17 cellular contexts compared by ENCODE assay signal in the genomic region with DNA sequence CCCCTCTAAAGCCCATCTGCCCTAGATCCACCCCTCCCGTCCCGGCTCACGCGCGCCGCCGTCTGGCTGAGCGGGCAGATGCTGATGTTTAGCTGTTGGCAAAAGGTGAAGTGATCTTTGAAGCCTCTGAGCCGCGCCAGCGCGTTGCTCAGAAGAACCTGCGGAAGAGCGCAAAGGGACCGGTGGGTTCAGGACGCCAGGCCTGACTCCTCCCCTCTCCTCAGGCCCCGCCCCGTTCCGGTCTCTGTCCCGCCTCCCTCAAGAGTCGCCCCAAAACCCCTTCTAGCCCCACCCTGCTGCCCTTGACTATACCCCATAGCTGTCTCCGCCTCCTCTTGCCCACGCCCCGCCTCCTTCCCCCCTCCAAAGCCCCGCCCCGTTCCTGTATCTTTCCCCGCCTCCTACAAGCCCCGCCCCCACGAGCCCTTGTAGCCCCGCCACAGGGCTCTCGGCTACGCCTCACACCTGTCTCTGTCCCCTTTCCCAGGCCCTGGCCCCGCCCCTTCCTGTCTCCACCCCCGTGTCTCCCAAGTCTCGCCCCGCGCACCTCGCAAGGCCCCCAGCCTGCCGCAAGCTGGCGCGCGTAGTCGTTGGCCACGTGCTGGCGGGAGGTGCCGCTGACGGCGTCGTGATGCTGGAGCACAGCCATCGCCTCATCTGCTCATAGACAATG. TPM values are rescaled to one million over a fixed set of nuclear protein-coding genes. Genes with fewer than 3 reads are reported as not detected.
DNase-seq lines count a peak whose midpoint lies in the region; ATAC-seq, FAIRE-seq and TF ChIP-seq lines count a peak whose summit lies in the region.
"Had no signal": no experiment of that assay in that cellular context is flagged by ENCODE, and none has a peak within 500 bp of the region (broad histone marks: within the 10 kb centered on the region; RNA-seq: fewer than 3 reads in every experiment).

No MANE protein-coding gene starts in this region.

- TF ChIP-seq CTCF in HCT116 (IDR thresholded peaks at IDR 0.05 in 2 of 3, conservative IDR thresholded peaks at IDR 0.05 in 1 of 3; ENCODE audit: borderline replicate concordance in 1 of 3, insufficient read depth in 1 of 3, low read depth in 2 of 3, low read length in 2 of 3) (no peak), K562 (IDR thresholded peaks at IDR 0.05 in 2 of 3, conservative IDR thresholded peaks at IDR 0.05 in 1 of 3; ENCODE audit: insufficient read depth in 2 of 3, low read depth in 1 of 3, low read length in 3 of 3) (0 out of 6 replicates have a peak, but pooled peaks of 1 of the 3 experiments have one; percentile 5), osteoblast (IDR thresholded peaks at IDR 0.05; ENCODE audit: extremely low read depth, low read depth, low read length) (no peak)

- no peaks in the 10 kb centered on the region for H3K4me1 Mint-ChIP-seq in activated CD4-positive, alpha-beta T cell treated with anti-CD3 and anti-CD28 coated beads for 36 hours
- H3K4me1 Mint-ChIP-seq in activated CD4-positive, alpha-beta T cell treated with anti-CD3 and anti-CD28 coated beads, Interleukin-2, amount 10 ng/mL, durations not matched to agents 7 days and 5 days, result peaks cover 5% of the 10 kb centered on the region
- H3K4me1 Mint-ChIP-seq: nephron had no signal

- H3K27me3 ChIP-seq in HCT116 (ENCODE audit: insufficient read depth, low read length), result no peaks in the 10 kb centered on the region
- H3K27me3 ChIP-seq in K562 (ENCODE audit: control insufficient read depth in 2 of 2, insufficient read depth in 2 of 2, low read length in 2 of 2), result no peaks in the 10 kb centered on the region
- no peaks in the 10 kb centered on the region for H3K27me3 ChIP-seq in osteoblast (ENCODE audit: insufficient read depth, low read length)
- H3K27me3 ChIP-seq: suprapubic skin had no signal

- H3K36me3 ChIP-seq in HCT116 (ENCODE audit: control insufficient read depth in 1 of 2, insufficient read depth in 2 of 2, low read length in 2 of 2) (peaks cover 0 to 10% of the 10 kb centered on the region in 2 experiments; a peak in 2 of 4 replicates), K562 (ENCODE audit: control insufficient read depth, insufficient read depth, low read length) (peaks cover 29% of the 10 kb centered on the region; the same call in 2 of the 3 replicates), osteoblast (ENCODE audit: insufficient read depth, low read length) (peaks cover 23% of the 10 kb centered on the region)

- no peak overlapping the region for H3K9ac ChIP-seq in HCT116 (ENCODE audit: low read length)
- H3K9ac ChIP-seq in K562 (ENCODE audit: insufficient read depth in 1 of 2, low read depth in 2 of 2, low read length in 2 of 2), result no peak overlapping the region

- RAD21 ChIA-PET in HCT116 (lab: Charles Lee; ENCODE audit: low non-redundant PET in 1 of 2, low total read pairs in 2 of 2, uncharacterized antibody in 2 of 2, unreplicated experiment in 2 of 2), result interaction anchor here in 1 of 2 experiments (0.7 kb wide), 1 partner anchor 15 kb away, joined by 7 read pairs; no protein-coding TSS in a partner anchor

- no peaks in the 10 kb centered on the region for H3K27me3 Mint-ChIP-seq in activated CD4-positive, alpha-beta T cell treated with anti-CD3 and anti-CD28 coated beads for 36 hours
- H3K27me3 Mint-ChIP-seq in activated CD4-positive, alpha-beta T cell treated with anti-CD3 and anti-CD28 coated beads, Interleukin-2, amount 10 ng/mL, durations not matched to agents 7 days and 5 days, result no peaks in the 10 kb centered on the region

- H3K9me3 ChIP-seq in HCT116 (ENCODE audit: control insufficient read depth in 1 of 2, insufficient read depth in 1 of 2, low read depth in 1 of 2, low read length in 2 of 2), result no peaks in the 10 kb centered on the region
- H3K9me3 ChIP-seq in K562 (replicated peaks; ENCODE audit: control insufficient read depth, insufficient read depth, low read depth, low read length), result 0 out of 2 replicates have a peak, but pooled peaks cover 1% of the 10 kb centered on the region
- H3K9me3 ChIP-seq in osteoblast (ENCODE audit: low read depth, low read length), result no peaks in the 10 kb centered on the region
- H3K9me3 ChIP-seq: A549, suprapubic skin had no signal

- no peak overlapping the region for H3K4me2 ChIP-seq in HCT116 (ENCODE audit: low read length)
- no peak overlapping the region for H3K4me2 ChIP-seq in K562 (ENCODE audit: insufficient read depth, low read length)
- no peak overlapping the region for H3K4me2 ChIP-seq in osteoblast (ENCODE audit: insufficient read depth, low read length)
- H3K4me2 ChIP-seq: A549 had no signal

- peaks cover 55% of the 10 kb centered on the region for H3K36me3 Mint-ChIP-seq in activated CD4-positive, alpha-beta T cell treated with anti-CD3 and anti-CD28 coated beads for 36 hours (ENCODE audit: low read depth)
- peaks cover 57% of the 10 kb centered on the region for H3K36me3 Mint-ChIP-seq in activated CD4-positive, alpha-beta T cell treated with anti-CD3 and anti-CD28 coated beads, Interleukin-2, amount 10 ng/mL, durations not matched to agents 7 days and 5 days (ENCODE audit: low read depth)

- no peak for FAIRE-seq in K562 (lab: Jason Lieb, UNC)
- FAIRE-seq: A549 had no signal

- in situ Hi-C loops in K562 (cut with MboI), result no loop called here
- in situ Hi-C loops in ACHN (cut with HindIII; ENCODE audit: low pct_ligation_motif_present, low pct_unique_long_range_greater_than_20kb, low sequenced_read_pairs), result no loop called here

- no peaks in the 10 kb centered on the region for H3K9me1 ChIP-seq in K562 (ENCODE audit: control insufficient read depth, insufficient read depth, low read length)

- peak; percentile 85 for ATAC-seq in activated CD4-positive, alpha-beta T cell treated with anti-CD3 and anti-CD28 coated beads for 36 hours
- ATAC-seq in HCT116 (peak; percentile 80), K562 (peak; percentile 89)
- ATAC-seq: A549, left colon, sciatic nerve had no signal

- H3K4me3 Mint-ChIP-seq in activated CD4-positive, alpha-beta T cell treated with anti-CD3 and anti-CD28 coated beads for 36 hours, result no peak overlapping the region
- no peak overlapping the region for H3K4me3 Mint-ChIP-seq in activated CD4-positive, alpha-beta T cell treated with anti-CD3 and anti-CD28 coated beads, Interleukin-2, amount 10 ng/mL, durations not matched to agents 7 days and 5 days
- H3K4me3 Mint-ChIP-seq: HFFc6, nephron had no signal

- no peak for TF ChIP-seq EP300 in K562 (IDR thresholded peaks at IDR 0.05; ENCODE audit: low read length)

- TF ChIP-seq POLR2A in HCT116 (IDR thresholded peaks at IDR 0.05; ENCODE audit: borderline replicate concordance, extremely low read depth, insufficient read depth, insufficient read length) (no peak), K562 (conservative IDR thresholded peaks at IDR 0.05) (no peak)

- H2AFZ ChIP-seq in HCT116 (ENCODE audit: low read depth, low read length, poor library complexity, severe bottlenecking), result no peak overlapping the region
- no peak overlapping the region for H2AFZ ChIP-seq in K562 (ENCODE audit: low read depth, low read length)
- H2AFZ ChIP-seq in osteoblast (ENCODE audit: low read length), result no peak overlapping the region

- BruUV-seq in HCT116 (replicated peaks; lab: Mats Ljungman, UMichigan), result no TSS peak
- no TSS peak for BruUV-seq in K562 (replicated peaks; lab: Mats Ljungman, UMichigan)

- POLR2A ChIA-PET in activated CD4-positive, alpha-beta T cell treated with anti-CD3 and anti-CD28 coated beads for 36 hours (lab: Charles Lee), result no interaction called here
- POLR2A ChIA-PET in activated CD4-positive, alpha-beta T cell treated with anti-CD3 and anti-CD28 coated beads, Interleukin-2, amount 10 ng/mL, durations not matched to agents 7 days and 5 days (lab: Charles Lee), result no interaction called here
- POLR2A ChIA-PET in HCT116 (lab: Charles Lee) (no interaction called here), K562 (lab: Yijun Ruan, JAX) (interaction anchor here (0.9 kb wide), 1 partner anchor 9 kb away, joined by 3 read pairs; a partner anchor contains a TSS)

- intact Hi-C loops in activated CD4-positive, alpha-beta T cell treated with anti-CD3 and anti-CD28 coated beads for 36 hours (cut with DNase I, micrococcal nuclease), result no loop called here
- intact Hi-C loops in HCT116 (cut with micrococcal nuclease) (no loop called here), K562 (cut with micrococcal nuclease) (no loop called here)

- 93% methylated on average over 23 of the region's 50 CpGs for WGBS in K562 (ENCODE audit: insufficient coverage, low coverage, missing lambda C conversion rate)

- H3K27ac ChIP-seq in HCT116 (ENCODE audit: low read depth, low read length), result no peak overlapping the region
- no peak overlapping the region for H3K27ac ChIP-seq in K562 (ENCODE audit: extremely low read depth, low read depth, low read length)
- no peak overlapping the region for H3K27ac ChIP-seq in osteoblast (ENCODE audit: low read depth, low read length)
- H3K27ac ChIP-seq: A549, suprapubic skin had no signal

- no peaks in the 10 kb centered on the region for H3K9me2 ChIP-seq in HCT116 (ENCODE audit: insufficient read depth)

- H3K4me1 ChIP-seq in HCT116 (ENCODE audit: control insufficient read depth in 1 of 2, insufficient read depth in 2 of 2, low read length in 2 of 2) (no peaks in the 10 kb centered on the region), K562 (replicated peaks in 1 of 2; ENCODE audit: control insufficient read depth in 2 of 2, insufficient read depth in 2 of 2, low read length in 2 of 2) (peaks cover 2 to 8% of the 10 kb centered on the region in 2 experiments; a peak in 4 of 5 replicates), osteoblast (ENCODE audit: insufficient read depth, low read length) (no peaks in the 10 kb centered on the region)
- H3K4me1 ChIP-seq: A549, suprapubic skin had no signal

- H3K79me2 ChIP-seq in HCT116 (ENCODE audit: insufficient read depth, low read length) (no peaks in the 10 kb centered on the region), K562 (ENCODE audit: control insufficient read depth, insufficient read depth, low read length) (no peaks in the 10 kb centered on the region), osteoblast (ENCODE audit: insufficient read depth, low read length) (no peaks in the 10 kb centered on the region)

- H4K20me1 ChIP-seq in HCT116 (ENCODE audit: insufficient read depth) (no peaks in the 10 kb centered on the region), K562 (replicated peaks; ENCODE audit: control insufficient read depth, insufficient read depth, low read length) (no peaks in the 10 kb centered on the region), osteoblast (ENCODE audit: insufficient read depth, low read length) (no peaks in the 10 kb centered on the region)

- TF ChIP-seq RAD21 in HCT116 (IDR thresholded peaks at IDR 0.05; ENCODE audit: low read depth) (no peak), K562 (CRISPR knock-in tag; conservative IDR thresholded peaks at IDR 0.05 in 1 of 2, IDR thresholded peaks at IDR 0.05 in 1 of 2) (no peak)

- DNase-seq in activated CD4-positive, alpha-beta T cell treated with anti-CD3 and anti-CD28 coated beads for 36 hours, result peak; percentile 73
- DNase-seq in activated CD4-positive, alpha-beta T cell treated with anti-CD3 and anti-CD28 coated beads, Interleukin-2, amount 10 ng/mL, durations not matched to agents 7 days and 5 days, result no peak
- DNase-seq in HCT116 (ENCODE audit: low read depth, low spot score) (no peak), K562 (ENCODE audit: extremely low read depth in 1 of 4, low spot score in 3 of 4) (peak; percentile 23 to 85 (median 76)), osteoblast (ENCODE audit: insufficient read length, low spot score, missing footprints) (peak; percentile 78), islet precursor cell (no peak), NCI-H2081 (lab: John Stamatoyannopoulos, UW) (no peak), ACHN (no peak)
- DNase-seq: COR-L47, HFFc6, left colon, MM.1S, NCI-H2171 treated with DMSO at 0.1 percent for 48 hours had no signal

- H3K9me3 Mint-ChIP-seq in activated CD4-positive, alpha-beta T cell treated with anti-CD3 and anti-CD28 coated beads for 36 hours (ENCODE audit: low read depth), result no peaks in the 10 kb centered on the region
- H3K9me3 Mint-ChIP-seq in activated CD4-positive, alpha-beta T cell treated with anti-CD3 and anti-CD28 coated beads, Interleukin-2, amount 10 ng/mL, durations not matched to agents 7 days and 5 days, result no peaks in the 10 kb centered on the region
- H3K9me3 Mint-ChIP-seq: HFFc6, nephron had no signal

- no peak overlapping the region for H3K27ac Mint-ChIP-seq in activated CD4-positive, alpha-beta T cell treated with anti-CD3 and anti-CD28 coated beads for 36 hours
- H3K27ac Mint-ChIP-seq in activated CD4-positive, alpha-beta T cell treated with anti-CD3 and anti-CD28 coated beads, Interleukin-2, amount 10 ng/mL, durations not matched to agents 7 days and 5 days, result no peak overlapping the region
- H3K27ac Mint-ChIP-seq: HFFc6, nephron had no signal

- CTCF ChIA-PET in activated CD4-positive, alpha-beta T cell treated with anti-CD3 and anti-CD28 coated beads for 36 hours (lab: Charles Lee), result interaction anchor here (0.7 kb wide), 1 partner anchor 109 kb away, joined by 3 read pairs; no protein-coding TSS in a partner anchor
- CTCF ChIA-PET in activated CD4-positive, alpha-beta T cell treated with anti-CD3 and anti-CD28 coated beads, Interleukin-2, amount 10 ng/mL, durations not matched to agents 7 days and 5 days (lab: Charles Lee), result no interaction called here
- CTCF ChIA-PET in HCT116 (lab: Charles Lee), result no interaction called here
- CTCF ChIA-PET in K562 (lab: Yijun Ruan, JAX; ENCODE audit: low intra/inter-chr PET ratio), result no interaction called here

- H3K4me3 ChIP-seq in HCT116 (replicated peaks in 1 of 2; ENCODE audit: low read depth in 1 of 2, low read length in 2 of 2) (no peak overlapping the region), K562 (no peak overlapping the region), osteoblast (ENCODE audit: insufficient read depth, low read length) (no peak overlapping the region)
- H3K4me3 ChIP-seq: A549, suprapubic skin had no signal

RNA-seq across cellular contexts. Expression of a gene that starts 9.5 kb away (rescaled TPM):
- total RNA-seq in activated CD4-positive, alpha-beta T cell treated with anti-CD3 and anti-CD28 coated beads for 36 hours, result 100 to 1,000 TPM; 118 to 154 TPM
- total RNA-seq in activated CD4-positive, alpha-beta T cell treated with anti-CD3 and anti-CD28 coated beads, Interleukin-2, amount 10 ng/mL, durations not matched to agents 7 days and 5 days, result 100 to 1,000 TPM; 130 to 143 TPM
- total RNA-seq in HCT116 (2021; ENCODE audit: unreplicated experiment) (48.3 TPM), K562 (2014; rRNA removed) (19.3 and 21.6 TPM in 2 replicates), K562 (2014; rRNA removed; fragmentation: Illumina TruSeq; extraction: Trizol) (5.3 and 6.6 TPM in 2 replicates), K562 (2015; rRNA removed; fragmentation: Illumina TruSeq; extraction: Trizol) (10.1 and 11.6 TPM in 2 replicates), K562 (2021) (33.8 and 34.0 TPM in 2 replicates), osteoblast (35.8 and 43.0 TPM in 2 replicates)
- polyA plus RNA-seq in HCT116 (2012), result 25.3 and 29.8 TPM in 2 replicates
- 35.1 and 100 TPM in 2 replicates for total RNA-seq in K562 (2011; cell fraction: chromatin; rRNA removed; ENCODE audit: low replicate concordance)
- 56.7 and 73.5 TPM in 2 replicates for total RNA-seq in K562 (2011; cell fraction: nucleolus; rRNA removed)
- 48.1 and 50.2 TPM in 2 replicates for total RNA-seq in K562 (2011; cell fraction: nucleoplasm; rRNA removed)
- polyA plus RNA-seq in K562 (2011; rRNA removed) (8.1 and 12.5 TPM in 2 replicates), K562 (2014; fragmentation: Illumina TruSeq; extraction: Trizol) (11.4 and 18.0 TPM in 2 replicates), K562 (2014; fragmentation: Nextera tagmentation; extraction: Ambion mirVana) (under 1 TPM; 0.59 to 0.63 TPM), K562 (2014; rRNA removed) (14.2 and 14.7 TPM in 2 replicates)
- 14.8 and 16.0 TPM in 2 replicates for polyA plus RNA-seq in K562 (2011; cell fraction: cytosol; rRNA removed)
- polyA plus RNA-seq in K562 (2011; cell fraction: nucleus; rRNA removed), result 28.1 and 46.7 TPM in 2 replicates
- polyA plus RNA-seq in K562 (2012), result 27.2 and 62.0 TPM in 2 replicates
- polyA minus RNA-seq in K562 (2011; rRNA and poly(A)+ RNA removed), result 5.9 and 7.1 TPM in 2 replicates
- 16.4 and 27.7 TPM in 2 replicates for polyA minus RNA-seq in K562 (2011; cell fraction: cytosol; rRNA and poly(A)+ RNA removed)
- 15.1 and 18.4 TPM in 2 replicates for polyA minus RNA-seq in K562 (2011; cell fraction: nucleus; rRNA and poly(A)+ RNA removed)

RNA-seq across cellular contexts. Expression of a gene that starts 9.6 kb away (rescaled TPM):
- 10 to 100 TPM; 13.5 to 19.5 TPM for total RNA-seq in activated CD4-positive, alpha-beta T cell treated with anti-CD3 and anti-CD28 coated beads for 36 hours
- total RNA-seq in activated CD4-positive, alpha-beta T cell treated with anti-CD3 and anti-CD28 coated beads, Interleukin-2, amount 10 ng/mL, durations not matched to agents 7 days and 5 days, result 10 to 100 TPM; 14.4 to 19.6 TPM
- 20.1 TPM for total RNA-seq in HCT116 (2021; ENCODE audit: unreplicated experiment)
- 17.9 and 22.8 TPM in 2 replicates for polyA plus RNA-seq in HCT116 (2012)
- total RNA-seq in K562 (2011; cell fraction: chromatin; rRNA removed; ENCODE audit: low replicate concordance), result 11.3 and 29.1 TPM in 2 replicates
- total RNA-seq in K562 (2011; cell fraction: nucleolus; rRNA removed), result 26.8 and 27.0 TPM in 2 replicates
- total RNA-seq in K562 (2011; cell fraction: nucleoplasm; rRNA removed), result 13.4 and 19.2 TPM in 2 replicates
- 19.7 and 21.3 TPM in 2 replicates for total RNA-seq in K562 (2014; rRNA removed)
- 3.1 and 4.0 TPM in 2 replicates for total RNA-seq in K562 (2014; rRNA removed; fragmentation: Illumina TruSeq; extraction: Trizol)
- total RNA-seq in K562 (2015; rRNA removed; fragmentation: Illumina TruSeq; extraction: Trizol), result 9.3 and 9.5 TPM in 2 replicates
- 16.7 and 17.7 TPM in 2 replicates for total RNA-seq in K562 (2021)
- polyA plus RNA-seq in K562 (2011; rRNA removed), result 4.2 and 4.7 TPM in 2 replicates
- polyA plus RNA-seq in K562 (2011; cell fraction: cytosol; rRNA removed), result 7.6 and 13.2 TPM in 2 replicates
- 9.2 and 15.7 TPM in 2 replicates for polyA plus RNA-seq in K562 (2011; cell fraction: nucleus; rRNA removed)
- 11.6 and 12.0 TPM in 2 replicates for polyA plus RNA-seq in K562 (2012)
- 3.9 and 9.8 TPM in 2 replicates for polyA plus RNA-seq in K562 (2014; fragmentation: Illumina TruSeq; extraction: Trizol)
- polyA plus RNA-seq in K562 (2014; fragmentation: Nextera tagmentation; extraction: Ambion mirVana), result 1 to 10 TPM in 1 of 2 experiments, under 1 TPM in 1; 0.52 to 2.9 TPM
- polyA plus RNA-seq in K562 (2014; rRNA removed), result 13.9 and 17.5 TPM in 2 replicates
- polyA minus RNA-seq in K562 (2011; rRNA and poly(A)+ RNA removed), result 3.3 and 3.6 TPM in 2 replicates
- polyA minus RNA-seq in K562 (2011; cell fraction: cytosol; rRNA and poly(A)+ RNA removed), result 3.4 and 9.1 TPM in 2 replicates
- 9.2 and 11.2 TPM in 2 replicates for polyA minus RNA-seq in K562 (2011; cell fraction: nucleus; rRNA and poly(A)+ RNA removed)
- 5.0 and 8.0 TPM in 2 replicates for total RNA-seq in osteoblast

RNA-seq across cellular contexts. Expression of a gene that starts 24.6 kb away (rescaled TPM):
- total RNA-seq in activated CD4-positive, alpha-beta T cell treated with anti-CD3 and anti-CD28 coated beads for 36 hours, result 100 to 1,000 TPM; 101 to 112 TPM
- total RNA-seq in activated CD4-positive, alpha-beta T cell treated with anti-CD3 and anti-CD28 coated beads, Interleukin-2, amount 10 ng/mL, durations not matched to agents 7 days and 5 days, result 100 to 1,000 TPM in 1 of 2 experiments, 10 to 100 TPM in 1; 89.9 to 102 TPM
- total RNA-seq in HCT116 (2021; ENCODE audit: unreplicated experiment), result 134 TPM
- polyA plus RNA-seq in HCT116 (2012), result 136 and 148 TPM in 2 replicates
- 194 and 333 TPM in 2 replicates for total RNA-seq in K562 (2011; cell fraction: chromatin; rRNA removed; ENCODE audit: low replicate concordance)
- total RNA-seq in K562 (2011; cell fraction: nucleolus; rRNA removed), result 225 and 240 TPM in 2 replicates
- total RNA-seq in K562 (2011; cell fraction: nucleoplasm; rRNA removed), result 169 and 186 TPM in 2 replicates
- total RNA-seq in K562 (2014; rRNA removed), result 90.2 and 99.2 TPM in 2 replicates
- 55.7 and 56.5 TPM in 2 replicates for total RNA-seq in K562 (2014; rRNA removed; fragmentation: Illumina TruSeq; extraction: Trizol)
- 61.0 and 62.6 TPM in 2 replicates for total RNA-seq in K562 (2015; rRNA removed; fragmentation: Illumina TruSeq; extraction: Trizol)
- total RNA-seq in K562 (2021), result 94.8 and 98.8 TPM in 2 replicates
- 81.0 and 120 TPM in 2 replicates for polyA plus RNA-seq in K562 (2011; rRNA removed)
- 115 and 125 TPM in 2 replicates for polyA plus RNA-seq in K562 (2011; cell fraction: cytosol; rRNA removed)
- 302 and 412 TPM in 2 replicates for polyA plus RNA-seq in K562 (2011; cell fraction: nucleus; rRNA removed)
- 88.5 and 115 TPM in 2 replicates for polyA plus RNA-seq in K562 (2012)
- polyA plus RNA-seq in K562 (2014; fragmentation: Illumina TruSeq; extraction: Trizol), result 79.9 and 80.2 TPM in 2 replicates
- 10 to 100 TPM; 47.1 to 54.1 TPM for polyA plus RNA-seq in K562 (2014; fragmentation: Nextera tagmentation; extraction: Ambion mirVana)
- polyA plus RNA-seq in K562 (2014; rRNA removed), result 102 and 110 TPM in 2 replicates
- 69.4 and 78.7 TPM in 2 replicates for polyA minus RNA-seq in K562 (2011; rRNA and poly(A)+ RNA removed)
- 37.6 and 59.2 TPM in 2 replicates for polyA minus RNA-seq in K562 (2011; cell fraction: cytosol; rRNA and poly(A)+ RNA removed)
- polyA minus RNA-seq in K562 (2011; cell fraction: nucleus; rRNA and poly(A)+ RNA removed), result 49.7 and 82.8 TPM in 2 replicates
- 50.4 and 52.5 TPM in 2 replicates for total RNA-seq in osteoblast

RNA-seq across cellular contexts. Expression of a gene that starts 30.8 kb away (rescaled TPM):
- not detected for total RNA-seq in activated CD4-positive, alpha-beta T cell treated with anti-CD3 and anti-CD28 coated beads for 36 hours
- total RNA-seq in activated CD4-positive, alpha-beta T cell treated with anti-CD3 and anti-CD28 coated beads, Interleukin-2, amount 10 ng/mL, durations not matched to agents 7 days and 5 days, result not detected
- total RNA-seq in HCT116 (2021; ENCODE audit: unreplicated experiment) (not detected), K562 (2014; rRNA removed) (not detected in 2 replicates), K562 (2014; rRNA removed; fragmentation: Illumina TruSeq; extraction: Trizol) (not detected in 2 replicates), K562 (2015; rRNA removed; fragmentation: Illumina TruSeq; extraction: Trizol) (not detected in 2 replicates), K562 (2021) (not detected in 2 replicates), osteoblast (not detected in 2 replicates)
- 0.25 TPM in 1 of 2 replicates, not detected in the other for polyA plus RNA-seq in HCT116 (2012)
- total RNA-seq in K562 (2011; cell fraction: chromatin; rRNA removed; ENCODE audit: low replicate concordance), result not detected in 2 replicates
- not detected in 2 replicates for total RNA-seq in K562 (2011; cell fraction: nucleolus; rRNA removed)
- total RNA-seq in K562 (2011; cell fraction: nucleoplasm; rRNA removed), result not detected in 2 replicates
- polyA plus RNA-seq in K562 (2011; rRNA removed) (not detected in 2 replicates), K562 (2014; fragmentation: Illumina TruSeq; extraction: Trizol) (not detected in 2 replicates), K562 (2014; fragmentation: Nextera tagmentation; extraction: Ambion mirVana) (not detected), K562 (2014; rRNA removed) (not detected in 2 replicates)
- polyA plus RNA-seq in K562 (2011; cell fraction: cytosol; rRNA removed), result not detected in 2 replicates
- not detected in 2 replicates for polyA plus RNA-seq in K562 (2011; cell fraction: nucleus; rRNA removed)
- polyA plus RNA-seq in K562 (2012), result 0.91 TPM in 1 of 2 replicates, not detected in the other
- polyA minus RNA-seq in K562 (2011; rRNA and poly(A)+ RNA removed), result not detected in 2 replicates
- polyA minus RNA-seq in K562 (2011; cell fraction: cytosol; rRNA and poly(A)+ RNA removed), result not detected in 2 replicates
- polyA minus RNA-seq in K562 (2011; cell fraction: nucleus; rRNA and poly(A)+ RNA removed), result not detected in 2 replicates
- total RNA-seq: HFFc6, left colon, sciatic nerve, suprapubic skin had no signal
- polyA plus RNA-seq: A549 had no signal

RNA-seq across cellular contexts. Expression of a gene that starts 39.4 kb away (rescaled TPM):
- total RNA-seq in activated CD4-positive, alpha-beta T cell treated with anti-CD3 and anti-CD28 coated beads for 36 hours, result 1 to 10 TPM; 8.3 to 8.8 TPM
- 1 to 10 TPM; 5.3 to 5.9 TPM for total RNA-seq in activated CD4-positive, alpha-beta T cell treated with anti-CD3 and anti-CD28 coated beads, Interleukin-2, amount 10 ng/mL, durations not matched to agents 7 days and 5 days
- 14.0 TPM for total RNA-seq in HCT116 (2021; ENCODE audit: unreplicated experiment)
- polyA plus RNA-seq in HCT116 (2012), result 10.7 and 12.5 TPM in 2 replicates
- 11.4 and 40.7 TPM in 2 replicates for total RNA-seq in K562 (2011; cell fraction: chromatin; rRNA removed; ENCODE audit: low replicate concordance)
- 34.7 and 36.7 TPM in 2 replicates for total RNA-seq in K562 (2011; cell fraction: nucleolus; rRNA removed)
- total RNA-seq in K562 (2011; cell fraction: nucleoplasm; rRNA removed), result 15.4 and 18.0 TPM in 2 replicates
- 15.9 and 18.0 TPM in 2 replicates for total RNA-seq in K562 (2014; rRNA removed)
- 2.0 TPM in 2 replicates for total RNA-seq in K562 (2014; rRNA removed; fragmentation: Illumina TruSeq; extraction: Trizol)
- 6.0 and 6.2 TPM in 2 replicates for total RNA-seq in K562 (2015; rRNA removed; fragmentation: Illumina TruSeq; extraction: Trizol)
- 16.8 and 17.3 TPM in 2 replicates for total RNA-seq in K562 (2021)
- polyA plus RNA-seq in K562 (2011; rRNA removed), result 9.4 and 12.4 TPM in 2 replicates
- 21.1 and 44.6 TPM in 2 replicates for polyA plus RNA-seq in K562 (2011; cell fraction: cytosol; rRNA removed)
- polyA plus RNA-seq in K562 (2011; cell fraction: nucleus; rRNA removed), result 48.4 and 77.6 TPM in 2 replicates
- 9.1 and 13.6 TPM in 2 replicates for polyA plus RNA-seq in K562 (2012)
- polyA plus RNA-seq in K562 (2014; fragmentation: Illumina TruSeq; extraction: Trizol), result 3.6 and 9.1 TPM in 2 replicates
- 1 to 10 TPM in 1 of 2 experiments, under 1 TPM in 1; 0.23 to 1.3 TPM for polyA plus RNA-seq in K562 (2014; fragmentation: Nextera tagmentation; extraction: Ambion mirVana)
- polyA plus RNA-seq in K562 (2014; rRNA removed), result 19.0 and 21.7 TPM in 2 replicates
- polyA minus RNA-seq in K562 (2011; rRNA and poly(A)+ RNA removed), result 2.8 and 3.4 TPM in 2 replicates
- 7.5 and 10.9 TPM in 2 replicates for polyA minus RNA-seq in K562 (2011; cell fraction: cytosol; rRNA and poly(A)+ RNA removed)
- 10.2 and 10.4 TPM in 2 replicates for polyA minus RNA-seq in K562 (2011; cell fraction: nucleus; rRNA and poly(A)+ RNA removed)
- 17.1 and 18.5 TPM in 2 replicates for total RNA-seq in osteoblast

Comparison
In these comparisons a context has a peak if more than half of its experiments do, and no peak if none do; other contexts are left out.
1. DNase-seq: peak in activated CD4-positive, alpha-beta T cell treated with anti-CD3 and anti-CD28 coated beads for 36 hours (single experiment), K562 (4 of 4) and osteoblast (single experiment); none in activated CD4-positive, alpha-beta T cell treated with anti-CD3 and anti-CD28 coated beads, Interleukin-2, amount 10 ng/mL, durations not matched to agents 7 days and 5 days (single experiment), HCT116 (single experiment), islet precursor cell (single experiment), NCI-H2081 (0 of 2) and ACHN (single experiment).
2. Peak in every context shown above with its lines, with median percentiles within 50 percentile points of each other: ATAC-seq.